ENCODE assay signal across 13 cellular contexts in genomic region chr3:179265875-179266274, GRCh38. TPM values are rescaled to one million over a fixed set of nuclear protein-coding genes. Genes with fewer than 3 reads are reported as not detected.
A peak's percentile ranks its signal among the peaks of the same experiment; 100 is the strongest.
DNase-seq lines count a peak whose midpoint lies in the region; ATAC-seq and TF ChIP-seq lines count a peak whose summit lies in the region.
"Had no signal": no experiment of that assay in that cellular context is flagged by ENCODE, and none has a peak within 500 bp of the region (broad histone marks: within the 10 kb centered on the region; RNA-seq: fewer than 3 reads in every experiment).

No MANE protein-coding gene starts in this region.

- TF ChIP-seq CTCF in endodermal cell (conservative IDR thresholded peaks at IDR 0.05) = no peak

- H3K27ac Mint-ChIP-seq in memory B cell (peak overlapping the region; percentile 64), endodermal cell (no peak overlapping the region)
- H3K27ac Mint-ChIP-seq: brain had no signal

- H3K27me3 ChIP-seq in endodermal cell (ENCODE audit: control insufficient read depth, insufficient read depth, low read length, poor library complexity, severe bottlenecking) = no peaks in the 10 kb centered on the region
- H3K27me3 ChIP-seq: SJSA1 had no signal

- H3K27ac ChIP-seq in endodermal cell (ENCODE audit: low read depth, low read length) = no peak overlapping the region
- H3K27ac ChIP-seq: neutrophil, SJSA1, suprapubic skin had no signal

- H3K4me1 Mint-ChIP-seq in memory B cell (peaks cover 34% of the 10 kb centered on the region), endodermal cell (peaks cover 6% of the 10 kb centered on the region)

- H3K9me3 ChIP-seq in endodermal cell (ENCODE audit: control insufficient read depth, low read length) = no peaks in the 10 kb centered on the region
- H3K9me3 ChIP-seq: neutrophil, suprapubic skin had no signal

- DNase-seq in memory B cell (ENCODE audit: low spot score in 2 of 2) (no peak), T-helper 9 cell (no peak), endodermal cell (no peak)
- DNase-seq: KG1; stimulated activated CD4-positive, alpha-beta T cell treated with anti-CD3 and anti-CD28 coated beads, Interleukin-2, amount 100 ng/mL, for 24 hours had no signal

- peak overlapping the region; percentile 81 for H3K4me3 Mint-ChIP-seq in memory B cell
- H3K4me3 Mint-ChIP-seq in endodermal cell = no peak overlapping the region
- H3K4me3 Mint-ChIP-seq: brain had no signal

- no peak overlapping the region for H3K4me3 ChIP-seq in endodermal cell (ENCODE audit: low read length)
- H3K4me3 ChIP-seq: SJSA1, suprapubic skin had no signal

- no peaks in the 10 kb centered on the region for H3K36me3 Mint-ChIP-seq in memory B cell
- no peaks in the 10 kb centered on the region for H3K36me3 Mint-ChIP-seq in endodermal cell (ENCODE audit: low read depth)
- H3K36me3 Mint-ChIP-seq: brain had no signal

- no peaks in the 10 kb centered on the region for H3K4me1 ChIP-seq in endodermal cell (ENCODE audit: control insufficient read depth, insufficient read depth, low read length)

- no peaks in the 10 kb centered on the region for H3K9me3 Mint-ChIP-seq in memory B cell
- peaks cover 4% of the 10 kb centered on the region for H3K9me3 Mint-ChIP-seq in endodermal cell

- ATAC-seq in GM19023 (IDR thresholded peaks at IDR 0.05; ENCODE audit: unreplicated experiment) (peak; percentile 33), GM21737 (IDR thresholded peaks at IDR 0.05; ENCODE audit: unreplicated experiment) (peak; percentile 60), HG03460 (IDR thresholded peaks at IDR 0.05; ENCODE audit: unreplicated experiment) (peak; percentile 54), memory B cell (ENCODE audit: low read depth) (peak; percentile 29), esophagus mucosa (no peak)

- H3K36me3 ChIP-seq in endodermal cell (ENCODE audit: control insufficient read depth, insufficient read depth, low read length) = no peaks in the 10 kb centered on the region
- H3K36me3 ChIP-seq: neutrophil, SJSA1, suprapubic skin had no signal

- H3K27me3 Mint-ChIP-seq in memory B cell = no peaks in the 10 kb centered on the region
- H3K27me3 Mint-ChIP-seq in endodermal cell (ENCODE audit: insufficient read depth) = peaks cover 2% of the 10 kb centered on the region

- WGBS in endodermal cell (ENCODE audit: insufficient coverage in 1 of 2, insufficient read length in 1 of 2), 2 experiments = 90 to 94% methylated on average over 3 to 4 of the region's 4 CpGs

- no peak overlapping the region for H3K9ac ChIP-seq in endodermal cell (ENCODE audit: extremely low read depth, low read length, poor library complexity, severe bottlenecking)

RNA-seq across cellular contexts. Expression of gene KCNMB3, which starts 15.0 kb away (rescaled TPM):
- total RNA-seq in esophagus mucosa (0.68 TPM), endodermal cell (1 to 10 TPM; 2.4 to 2.6 TPM)
- 2.2 TPM for polyA plus RNA-seq in endodermal cell (2013, experiment 1 of 2)
- polyA plus RNA-seq in endodermal cell (2013, experiment 2 of 2) = 1.9 TPM

RNA-seq across cellular contexts. Expression of gene ZNF639, which starts 57.0 kb away (rescaled TPM):
- total RNA-seq in esophagus mucosa = 14.1 TPM
- total RNA-seq in endodermal cell = 10 to 100 TPM; 41.1 to 42.0 TPM
- 43.7 TPM for polyA plus RNA-seq in endodermal cell (2013, experiment 1 of 2)
- polyA plus RNA-seq in endodermal cell (2013, experiment 2 of 2) = 39.5 TPM
